Comparison of ENCODE assay signal across 8 cellular contexts in genomic region chr6:154805288-154805911, GRCh38.
DNase-seq lines count a peak whose midpoint lies in the region; ATAC-seq and TF ChIP-seq lines count a peak whose summit lies in the region.

No MANE protein-coding gene starts in this region.

- peak; percentile 82 for TF ChIP-seq CTCF in RWPE2 (IDR thresholded peaks at IDR 0.05; ENCODE audit: poor library complexity, severe bottlenecking)
- TF ChIP-seq CTCF in fibroblast of pulmonary artery (IDR thresholded peaks at IDR 0.05; ENCODE audit: low read length, missing control alignments) = peak; percentile 46

- ATAC-seq in HG03139 (IDR thresholded peaks at IDR 0.05; ENCODE audit: unreplicated experiment) (peak; percentile 54), RWPE2 (ENCODE audit: low read depth) (peak; percentile 41; the same call in 1 of the 3 replicates), GM19463 (IDR thresholded peaks at IDR 0.05; ENCODE audit: unreplicated experiment) (no peak)

- H3K36me3 ChIP-seq in RWPE2 (ENCODE audit: low read depth) = peaks cover 94% of the 10 kb centered on the region

- H3K9me3 ChIP-seq in RWPE2 (ENCODE audit: severe bottlenecking) = no peaks in the 10 kb centered on the region

- DNase-seq in EH (ENCODE audit: low read depth) (peak; percentile 61), RWPE2 (ENCODE audit: low spot score) (no peak), fibroblast of pulmonary artery (ENCODE audit: low read depth) (peak; percentile 82), skeletal muscle cell (ENCODE audit: low read depth) (peak; percentile 14), NCI-H774 (lab: John Stamatoyannopoulos, UW) (no peak)
- no peak for DNase-seq in stimulated activated CD4-positive, alpha-beta T cell treated with anti-CD3 and anti-CD28 coated beads, Interleukin-4, amount 100 ng/mL, for 4 hours

- no peaks in the 10 kb centered on the region for H3K27me3 ChIP-seq in RWPE2 (ENCODE audit: insufficient read depth, poor library complexity, severe bottlenecking)

- H3K4me3 ChIP-seq in RWPE2 (ENCODE audit: severe bottlenecking) (no peak overlapping the region), fibroblast of pulmonary artery (replicated peaks; ENCODE audit: low read depth, low read length) (no peak overlapping the region), skeletal muscle cell (ENCODE audit: low read depth, low read length) (no peak overlapping the region)

- no peaks in the 10 kb centered on the region for H3K4me1 ChIP-seq in RWPE2 (ENCODE audit: insufficient read depth, poor library complexity, severe bottlenecking)

- H3K27ac ChIP-seq in RWPE2 (ENCODE audit: poor library complexity, severe bottlenecking) = no peak overlapping the region

Comparison
In these comparisons a context has a peak if more than half of its experiments do, and no peak if none do; other contexts are left out.
1. DNase-seq: peak in EH (single experiment), fibroblast of pulmonary artery (single experiment) and skeletal muscle cell (single experiment); none in RWPE2 (single experiment), stimulated activated CD4-positive, alpha-beta T cell treated with anti-CD3 and anti-CD28 coated beads, Interleukin-4, amount 100 ng/mL, for 4 hours (0 of 2) and NCI-H774 (single experiment).